ENCODE assay signal across 8 cellular contexts in the genomic region with DNA sequence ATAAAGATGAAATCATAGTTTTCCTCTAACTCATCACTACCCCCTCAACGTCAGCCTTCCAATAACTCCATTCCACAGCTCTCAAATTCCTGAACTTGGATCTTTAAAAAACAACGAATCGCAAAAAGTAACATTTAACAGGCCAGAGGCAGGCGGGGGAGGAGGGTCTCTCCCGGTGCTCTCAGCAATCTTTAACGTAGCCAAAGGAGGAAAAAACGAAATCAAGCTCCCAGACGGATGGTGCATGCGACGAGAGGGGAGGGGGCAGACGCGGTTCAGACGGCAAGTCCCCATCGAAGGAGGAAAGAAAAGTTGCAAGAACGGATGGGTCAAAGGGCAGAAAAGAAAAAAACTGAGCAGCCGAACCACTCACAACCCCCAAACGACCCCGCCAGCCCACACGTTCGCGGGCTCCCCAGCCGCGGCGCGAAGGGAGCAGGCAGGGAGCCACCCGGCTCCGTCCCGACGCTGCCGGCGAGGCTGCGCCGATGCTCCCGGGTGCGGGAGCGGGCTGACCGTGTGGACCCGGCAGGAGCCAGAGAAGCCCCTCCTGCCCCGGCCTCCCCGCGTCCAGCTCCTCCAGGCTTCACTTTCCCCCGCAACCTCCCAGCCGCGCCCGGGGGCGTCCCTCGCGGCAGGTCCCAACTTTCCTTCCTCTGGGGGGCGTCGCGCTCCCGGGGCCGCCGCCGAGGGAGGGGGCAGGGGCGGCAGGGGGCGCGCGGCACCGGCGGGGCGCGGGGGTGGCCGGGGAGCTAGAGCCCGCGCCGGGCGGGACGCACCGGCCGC. TPM values are rescaled to one million over a fixed set of nuclear protein-coding genes. Genes with fewer than 3 reads are reported as not detected.
A peak's percentile ranks its signal among the peaks of the same experiment; 100 is the strongest.
DNase-seq lines count a peak whose midpoint lies in the region; ATAC-seq, FAIRE-seq and TF ChIP-seq lines count a peak whose summit lies in the region.

No MANE protein-coding gene starts in this region.

- no peaks in the 10 kb centered on the region for H3K36me3 ChIP-seq in small intestine (ENCODE audit: control insufficient read depth in 2 of 2, insufficient read depth in 2 of 2, low read length in 2 of 2)

- H3K27me3 Mint-ChIP-seq in T-helper 2 cell treated with Interferon-gamma antibody and Interleukin-4, amounts not matched to agents 5 μg/mL and 100 μg/mL, for 36 hours (ENCODE audit: low read depth): peaks cover 4% of the 10 kb centered on the region
- no peaks in the 10 kb centered on the region for H3K27me3 Mint-ChIP-seq in brain

- H3K4me1 ChIP-seq in small intestine (ENCODE audit: control insufficient read depth in 2 of 2, insufficient read depth in 1 of 2, low read depth in 1 of 2, low read length in 1 of 2): peaks cover 0 to 10% of the 10 kb centered on the region in 2 donors

- H3K4me3 Mint-ChIP-seq in T-helper 2 cell treated with Interferon-gamma antibody and Interleukin-4, amounts not matched to agents 5 μg/mL and 100 μg/mL, for 36 hours: peak overlapping the region; percentile 92
- peak overlapping the region; percentile 91 to 99 (median 96) for H3K4me3 Mint-ChIP-seq in brain

- H3K9me3 Mint-ChIP-seq in T-helper 2 cell treated with Interferon-gamma antibody and Interleukin-4, amounts not matched to agents 5 μg/mL and 100 μg/mL, for 36 hours: no peaks in the 10 kb centered on the region
- peaks cover 0 to 3% (median 0%) of the 10 kb centered on the region in 5 experiments for H3K9me3 Mint-ChIP-seq in brain

- H3K9me3 ChIP-seq in small intestine (ENCODE audit: control insufficient read depth, low read depth): no peaks in the 10 kb centered on the region

- TF ChIP-seq CTCF in brain (conservative IDR thresholded peaks at IDR 0.05): peak in 1 of 2 experiments; percentile 38

- FAIRE-seq in small intestine (lab: Jason Lieb, UNC): no peak

- peaks cover 32% of the 10 kb centered on the region for H3K4me1 Mint-ChIP-seq in T-helper 2 cell treated with Interferon-gamma antibody and Interleukin-4, amounts not matched to agents 5 μg/mL and 100 μg/mL, for 36 hours (ENCODE audit: low read depth)
- peaks cover 57% of the 10 kb centered on the region for H3K4me1 Mint-ChIP-seq in brain

- peak overlapping the region; percentile 82 to 91 for H3K4me3 ChIP-seq in small intestine (ENCODE audit: low read depth in 1 of 2, low read length in 2 of 2)

- peaks cover 5% of the 10 kb centered on the region for H3K36me3 Mint-ChIP-seq in T-helper 2 cell treated with Interferon-gamma antibody and Interleukin-4, amounts not matched to agents 5 μg/mL and 100 μg/mL, for 36 hours (ENCODE audit: low read depth)
- no peaks in the 10 kb centered on the region for H3K36me3 Mint-ChIP-seq in brain

- H3K27me3 ChIP-seq in small intestine (ENCODE audit: control insufficient read depth in 2 of 2, insufficient read depth in 2 of 2, low read length in 2 of 2): no peaks in the 10 kb centered on the region

- 0 to 1% (median 0%) methylated on average over 44 to 71 of the region's 71 CpGs for WGBS in small intestine, 3 donors

- ATAC-seq in HG03159 (IDR thresholded peaks at IDR 0.05; ENCODE audit: unreplicated experiment): peak; percentile 25
- no peak for ATAC-seq in HG02759 (IDR thresholded peaks at IDR 0.05; ENCODE audit: unreplicated experiment)

- DNase-seq in SIG-M5 treated with dmso at 0.1 percent for 504 hours (lab: John Stamatoyannopoulos, UW; ENCODE audit: unreplicated experiment) (peak; percentile 22), SIG-M5 (lab: John Stamatoyannopoulos, UW) (no peak), iPS-NIHi11 (ENCODE audit: low spot score) (peak; percentile 58), small intestine (peak; percentile 28)
- DNase-seq in T-helper 2 cell treated with Interferon-gamma antibody and Interleukin-4, amounts not matched to agents 5 μg/mL and 100 μg/mL, for 36 hours (ENCODE audit: low spot score): peak; percentile 30

- peak overlapping the region; percentile 87 for H3K27ac Mint-ChIP-seq in T-helper 2 cell treated with Interferon-gamma antibody and Interleukin-4, amounts not matched to agents 5 μg/mL and 100 μg/mL, for 36 hours
- H3K27ac Mint-ChIP-seq in brain: peak overlapping the region; percentile 88 to 100 (median 96)

- H3K27ac ChIP-seq in small intestine (ENCODE audit: low read depth in 1 of 2, low read length in 1 of 2): peak overlapping the region; percentile 77 to 98

RNA-seq across cellular contexts. Expression of a gene that starts 0.7 kb away (rescaled TPM):
- polyA plus RNA-seq in brain (ENCODE audit: insufficient read depth, low read depth, low replicate concordance) (7.0 TPM), small intestine (1 to 10 TPM; 1.4 to 7.0 (median 3.6) TPM)

RNA-seq across cellular contexts. Expression of a gene that starts 1.4 kb away (rescaled TPM):
- polyA plus RNA-seq in brain (ENCODE audit: insufficient read depth, low read depth, low replicate concordance): 18.9 TPM
- 10 to 100 TPM in 1 of 3 donors, 1 to 10 TPM in 2; 6.5 to 14.1 (median 7.0) TPM for polyA plus RNA-seq in small intestine
